ENCODE assay signal across 38 cellular contexts in genomic region chrX:126395909-126396308, GRCh38.
"Had no signal": no experiment of that assay in that cellular context is flagged by ENCODE, and none has a peak within 500 bp of the region (broad histone marks: within the 10 kb centered on the region; RNA-seq: fewer than 3 reads in every experiment).

No MANE protein-coding gene starts in this region.

- H3K27ac ChIP-seq: ascending aorta, body of pancreas, brain microvascular endothelial cell, breast epithelium, cardiac muscle cell had no signal

- H3K9me3 Mint-ChIP-seq: activated naive CD4-positive, alpha-beta T cell treated with anti-CD3 and anti-CD28 coated beads for 36 hours; activated naive CD4-positive, alpha-beta T cell treated with anti-CD3 and anti-CD28 coated beads, Interleukin-2, amount 10 ng/mL, durations not matched to agents 7 days and 5 days; activated naive CD4-positive, alpha-beta T cell treated with anti-CD3 and anti-CD28 coated beads, Interleukin-2, amount 50 U/mL, for 24 hours; activated naive CD4-positive, alpha-beta T cell treated with anti-CD3 and anti-CD28 coated beads, Interleukin-2, amount 50 U/mL, for 72 hours; activated naive CD8-positive, alpha-beta T cell treated with anti-CD3 and anti-CD28 coated beads for 36 hours; activated naive CD8-positive, alpha-beta T cell treated with anti-CD3 and anti-CD28 coated beads, Interleukin-2, amount 10 ng/mL, durations not matched to agents 7 days and 5 days; activated naive CD8-positive, alpha-beta T cell treated with anti-CD3 and anti-CD28 coated beads, Interleukin-2, amount 50 U/mL, for 24 hours; activated T-cell treated with anti-CD3 and anti-CD28 coated beads, Interleukin-2, amount 50 U/mL, for 24 hours; activated T-cell treated with anti-CD3 and anti-CD28 coated beads, Interleukin-2, amount 50 U/mL, for 4 hours; activated T-helper 1 cell treated with anti-CD3 and anti-CD28 coated beads, Interleukin-12 subunit alpha, Interleukin-12 subunit beta, Interleukin-2, Interleukin-4 antibody, amounts not matched to agents 30 ng/mL and 10 ng/mL and 1 ng/mL, durations not matched to agents 14 hours and 24 hours and 36 hours; activated T-helper 17 cell treated with anti-CD3 and anti-CD28 coated beads, Interleukin-2, amount 50 U/mL, for 72 hours; activated T-helper 2 cell treated with anti-CD3 and anti-CD28 coated beads, Interferon-gamma antibody, Interleukin-2, Interleukin-4, amounts not matched to agents 10 μg/mL and 5 μg/mL and 100 μg/mL, durations not matched to agents 14 hours and 24 hours and 36 hours; brain; central memory CD8-positive, alpha-beta T cell had no signal

- H3K9me3 ChIP-seq: ascending aorta, body of pancreas, breast epithelium had no signal

- H3K4me1 Mint-ChIP-seq: activated naive CD4-positive, alpha-beta T cell treated with anti-CD3 and anti-CD28 coated beads, Interleukin-2, amount 10 ng/mL, durations not matched to agents 7 days and 5 days; activated naive CD4-positive, alpha-beta T cell treated with anti-CD3 and anti-CD28 coated beads, Interleukin-2, amount 50 U/mL, for 24 hours; activated naive CD8-positive, alpha-beta T cell treated with anti-CD3 and anti-CD28 coated beads for 36 hours; activated naive CD8-positive, alpha-beta T cell treated with anti-CD3 and anti-CD28 coated beads, Interleukin-2, amount 10 ng/mL, durations not matched to agents 7 days and 5 days; activated naive CD8-positive, alpha-beta T cell treated with anti-CD3 and anti-CD28 coated beads, Interleukin-2, amount 50 U/mL, for 24 hours; activated T-helper 17 cell treated with anti-CD3 and anti-CD28 coated beads, Interleukin-2, amount 50 U/mL, for 72 hours; brain; central memory CD8-positive, alpha-beta T cell had no signal

- H3K4me3 Mint-ChIP-seq: activated naive CD4-positive, alpha-beta T cell treated with anti-CD3 and anti-CD28 coated beads for 36 hours; activated naive CD4-positive, alpha-beta T cell treated with anti-CD3 and anti-CD28 coated beads, Interleukin-2, amount 10 ng/mL, durations not matched to agents 7 days and 5 days; activated naive CD4-positive, alpha-beta T cell treated with anti-CD3 and anti-CD28 coated beads, Interleukin-2, amount 50 U/mL, for 24 hours; activated naive CD8-positive, alpha-beta T cell; activated naive CD8-positive, alpha-beta T cell treated with anti-CD3 and anti-CD28 coated beads for 36 hours; activated naive CD8-positive, alpha-beta T cell treated with anti-CD3 and anti-CD28 coated beads, Interleukin-2, amount 10 ng/mL, durations not matched to agents 7 days and 5 days; activated naive CD8-positive, alpha-beta T cell treated with anti-CD3 and anti-CD28 coated beads, Interleukin-2, amount 50 U/mL, for 24 hours; activated T-cell treated with anti-CD3 and anti-CD28 coated beads, Interleukin-2, amount 50 U/mL, for 24 hours; activated T-cell treated with anti-CD3 and anti-CD28 coated beads, Interleukin-2, amount 50 U/mL, for 4 hours; activated T-cell treated with anti-CD3 and anti-CD28 coated beads, Interleukin-2, amount 50 U/mL, for 72 hours; activated T-helper 1 cell treated with anti-CD3 and anti-CD28 coated beads, Interleukin-12 subunit alpha, Interleukin-12 subunit beta, Interleukin-2, Interleukin-4 antibody, amounts not matched to agents 30 ng/mL and 10 ng/mL and 1 ng/mL, durations not matched to agents 14 hours and 24 hours and 36 hours; activated T-helper 17 cell treated with anti-CD3 and anti-CD28 coated beads, Interleukin-2, amount 50 U/mL, for 72 hours; brain; central memory CD8-positive, alpha-beta T cell had no signal

- H3K36me3 Mint-ChIP-seq: activated naive CD4-positive, alpha-beta T cell treated with anti-CD3 and anti-CD28 coated beads, Interleukin-2, amount 10 ng/mL, durations not matched to agents 7 days and 5 days; activated naive CD4-positive, alpha-beta T cell treated with anti-CD3 and anti-CD28 coated beads, Interleukin-2, amount 50 U/mL, for 24 hours; activated naive CD4-positive, alpha-beta T cell treated with anti-CD3 and anti-CD28 coated beads, Interleukin-2, amount 50 U/mL, for 72 hours; activated naive CD8-positive, alpha-beta T cell; activated naive CD8-positive, alpha-beta T cell treated with anti-CD3 and anti-CD28 coated beads for 36 hours; activated naive CD8-positive, alpha-beta T cell treated with anti-CD3 and anti-CD28 coated beads, Interleukin-2, amount 10 ng/mL, durations not matched to agents 7 days and 5 days; brain had no signal

- H3K27me3 ChIP-seq: ascending aorta, body of pancreas, brain microvascular endothelial cell, breast epithelium, cardiac muscle cell had no signal

- H3K36me3 ChIP-seq: ascending aorta, brain microvascular endothelial cell, breast epithelium, cardiac muscle cell had no signal

- H3K27me3 Mint-ChIP-seq: activated naive CD4-positive, alpha-beta T cell treated with anti-CD3 and anti-CD28 coated beads, Interleukin-2, amount 10 ng/mL, durations not matched to agents 7 days and 5 days; activated naive CD4-positive, alpha-beta T cell treated with anti-CD3 and anti-CD28 coated beads, Interleukin-2, amount 50 U/mL, for 24 hours; activated naive CD8-positive, alpha-beta T cell; activated naive CD8-positive, alpha-beta T cell treated with anti-CD3 and anti-CD28 coated beads for 36 hours; activated naive CD8-positive, alpha-beta T cell treated with anti-CD3 and anti-CD28 coated beads, Interleukin-2, amount 10 ng/mL, durations not matched to agents 7 days and 5 days; activated naive CD8-positive, alpha-beta T cell treated with anti-CD3 and anti-CD28 coated beads, Interleukin-2, amount 50 U/mL, for 24 hours; activated T-helper 17 cell treated with anti-CD3 and anti-CD28 coated beads, Interleukin-2, amount 50 U/mL, for 72 hours; central memory CD8-positive, alpha-beta T cell had no signal

- H3K4me1 ChIP-seq: ascending aorta, body of pancreas, breast epithelium had no signal

- H3K4me3 ChIP-seq: ascending aorta, body of pancreas, breast epithelium, cardiac muscle cell had no signal

- H3K27ac Mint-ChIP-seq: activated naive CD4-positive, alpha-beta T cell treated with anti-CD3 and anti-CD28 coated beads for 36 hours; activated naive CD4-positive, alpha-beta T cell treated with anti-CD3 and anti-CD28 coated beads, Interleukin-2, amount 10 ng/mL, durations not matched to agents 7 days and 5 days; activated naive CD4-positive, alpha-beta T cell treated with anti-CD3 and anti-CD28 coated beads, Interleukin-2, amount 50 U/mL, for 24 hours; activated naive CD4-positive, alpha-beta T cell treated with anti-CD3 and anti-CD28 coated beads, Interleukin-2, amount 50 U/mL, for 72 hours; activated naive CD8-positive, alpha-beta T cell; activated naive CD8-positive, alpha-beta T cell treated with anti-CD3 and anti-CD28 coated beads for 36 hours; activated naive CD8-positive, alpha-beta T cell treated with anti-CD3 and anti-CD28 coated beads, Interleukin-2, amount 10 ng/mL, durations not matched to agents 7 days and 5 days; activated naive CD8-positive, alpha-beta T cell treated with anti-CD3 and anti-CD28 coated beads, Interleukin-2, amount 50 U/mL, for 24 hours; activated T-cell treated with anti-CD3 and anti-CD28 coated beads, Interleukin-2, amount 50 U/mL, for 24 hours; activated T-cell treated with anti-CD3 and anti-CD28 coated beads, Interleukin-2, amount 50 U/mL, for 72 hours; activated T-helper 1 cell treated with anti-CD3 and anti-CD28 coated beads, Interleukin-12 subunit alpha, Interleukin-12 subunit beta, Interleukin-2, Interleukin-4 antibody, amounts not matched to agents 30 ng/mL and 10 ng/mL and 1 ng/mL, durations not matched to agents 14 hours and 24 hours and 36 hours; activated T-helper 17 cell treated with anti-CD3 and anti-CD28 coated beads, Interleukin-2, amount 50 U/mL, for 72 hours; activated T-helper 2 cell treated with anti-CD3 and anti-CD28 coated beads, Interferon-gamma antibody, Interleukin-2, Interleukin-4, amounts not matched to agents 10 μg/mL and 5 μg/mL and 100 μg/mL, durations not matched to agents 14 hours and 24 hours and 36 hours; brain had no signal

- FAIRE-seq: bronchial epithelial cell had no signal

- DNase-seq: activated effector memory CD4-positive, alpha-beta T cell treated with anti-CD3 and anti-CD28 coated beads, Interleukin-2, amount 50 U/mL, for 16 hours; activated effector memory CD4-positive, alpha-beta T cell treated with Interleukin-2 at 50 U/mL for 16 hours; activated gamma-delta T cell; activated gamma-delta T cell treated with Interleukin-2 at 50 U/mL for 16 hours; activated naive CD4-positive, alpha-beta T cell; activated naive CD4-positive, alpha-beta T cell treated with anti-CD3 and anti-CD28 coated beads for 36 hours; activated naive CD4-positive, alpha-beta T cell treated with anti-CD3 and anti-CD28 coated beads, Interleukin-2, amount 10 ng/mL, durations not matched to agents 7 days and 5 days; activated naive CD4-positive, alpha-beta T cell treated with anti-CD3 and anti-CD28 coated beads, Interleukin-2, amount 50 U/mL, for 16 hours; activated naive CD4-positive, alpha-beta T cell treated with Interleukin-2 at 50 U/mL for 16 hours; activated naive CD8-positive, alpha-beta T cell treated with anti-CD3 and anti-CD28 coated beads for 36 hours; activated naive CD8-positive, alpha-beta T cell treated with anti-CD3 and anti-CD28 coated beads, Interleukin-2, amount 10 ng/mL, durations not matched to agents 7 days and 5 days; activated naive CD8-positive, alpha-beta T cell treated with anti-CD3 and anti-CD28 coated beads, Interleukin-2, amount 50 U/mL, for 24 hours; activated T-cell treated with anti-CD3 and anti-CD28 coated beads, Interleukin-2, amount 50 U/mL, for 1 hour; activated T-cell treated with anti-CD3 and anti-CD28 coated beads, Interleukin-2, amount 50 U/mL, for 24 hours; activated T-cell treated with anti-CD3 and anti-CD28 coated beads, Interleukin-2, amount 50 U/mL, for 4 hours; activated T-cell treated with anti-CD3 and anti-CD28 coated beads, Interleukin-2, amount 50 U/mL, for 48 hours; activated T-cell treated with anti-CD3 and anti-CD28 coated beads, Interleukin-2, amount 50 U/mL, for 72 hours; amniotic stem cell; amygdala; anterior cingulate cortex; aorta; body of pancreas; brain microvascular endothelial cell; caudate nucleus; central memory CD4-positive, alpha-beta T cell; cerebellar nuclear complex had no signal

- ATAC-seq: activated naive CD4-positive, alpha-beta T cell treated with anti-CD3 and anti-CD28 coated beads, Interleukin-2, amount 50 U/mL, for 72 hours; activated naive CD8-positive, alpha-beta T cell treated with anti-CD3 and anti-CD28 coated beads, Interleukin-2, amount 50 U/mL, for 24 hours; activated T-cell treated with anti-CD3 and anti-CD28 coated beads, Interleukin-2, amount 50 U/mL, for 4 hours; activated T-cell treated with anti-CD3 and anti-CD28 coated beads, Interleukin-2, amount 50 U/mL, for 72 hours; activated T-helper 17 cell treated with anti-CD3 and anti-CD28 coated beads, Interleukin-2, amount 50 U/mL, for 72 hours; body of pancreas had no signal
